In the genomic region with DNA sequence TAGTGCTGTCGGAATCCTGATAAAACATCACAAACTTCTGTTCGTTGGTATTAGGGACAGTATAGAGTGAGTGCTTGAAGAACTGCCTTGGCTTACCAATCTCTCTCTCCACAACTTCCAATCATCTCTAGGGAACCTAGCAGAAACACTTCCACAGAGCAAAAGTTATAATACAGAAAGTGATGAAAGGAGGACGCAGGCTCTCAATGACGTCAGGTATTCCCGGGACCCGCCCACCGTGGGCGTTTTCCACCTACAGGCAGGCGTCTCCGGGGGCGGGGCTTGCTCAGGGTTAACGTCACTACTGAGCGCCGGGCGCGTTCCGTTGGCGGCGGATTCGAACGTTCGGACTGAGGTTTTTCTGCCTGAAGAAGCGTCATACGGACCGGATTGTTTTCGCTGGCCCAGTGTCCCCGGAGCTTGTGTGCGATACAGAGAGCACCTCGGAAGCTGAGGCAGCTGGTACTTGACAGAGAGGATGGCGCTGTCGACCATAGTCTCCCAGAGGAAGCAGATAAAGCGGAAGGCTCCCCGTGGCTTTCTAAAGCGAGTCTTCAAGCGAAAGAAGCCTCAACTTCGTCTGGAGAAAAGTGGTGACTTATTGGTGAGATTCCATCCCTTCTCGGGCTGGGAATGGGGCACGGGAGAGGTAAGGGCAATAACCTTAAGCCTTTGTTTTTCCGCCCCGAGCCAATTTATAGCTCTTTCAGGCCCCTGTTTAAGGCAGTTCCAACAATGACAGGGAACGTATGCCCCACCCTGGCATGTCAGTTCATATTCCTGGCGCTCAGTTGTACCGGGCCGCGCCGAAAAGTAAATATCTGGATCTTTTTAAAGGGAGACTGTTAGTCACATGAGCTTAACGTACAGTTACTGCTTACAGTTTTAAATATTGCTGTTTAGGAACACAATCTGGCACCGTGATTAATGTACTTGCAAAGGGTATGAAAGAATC, we compare ENCODE assay signal across 1 cellular context.
TF ChIP-seq lines count a peak whose summit lies in the region.

CENPW (plus strand) TSS at position 320 of the 955 bp plus-strand sequence; CDS start at position 479, 159 bp downstream.

TF ChIP-seq in GM12878, 131 proteins besides CTCF, POLR2A, EP300 and RAD21 (continued from another document and continues in another):
- TF ChIP-seq, protein P1, sequence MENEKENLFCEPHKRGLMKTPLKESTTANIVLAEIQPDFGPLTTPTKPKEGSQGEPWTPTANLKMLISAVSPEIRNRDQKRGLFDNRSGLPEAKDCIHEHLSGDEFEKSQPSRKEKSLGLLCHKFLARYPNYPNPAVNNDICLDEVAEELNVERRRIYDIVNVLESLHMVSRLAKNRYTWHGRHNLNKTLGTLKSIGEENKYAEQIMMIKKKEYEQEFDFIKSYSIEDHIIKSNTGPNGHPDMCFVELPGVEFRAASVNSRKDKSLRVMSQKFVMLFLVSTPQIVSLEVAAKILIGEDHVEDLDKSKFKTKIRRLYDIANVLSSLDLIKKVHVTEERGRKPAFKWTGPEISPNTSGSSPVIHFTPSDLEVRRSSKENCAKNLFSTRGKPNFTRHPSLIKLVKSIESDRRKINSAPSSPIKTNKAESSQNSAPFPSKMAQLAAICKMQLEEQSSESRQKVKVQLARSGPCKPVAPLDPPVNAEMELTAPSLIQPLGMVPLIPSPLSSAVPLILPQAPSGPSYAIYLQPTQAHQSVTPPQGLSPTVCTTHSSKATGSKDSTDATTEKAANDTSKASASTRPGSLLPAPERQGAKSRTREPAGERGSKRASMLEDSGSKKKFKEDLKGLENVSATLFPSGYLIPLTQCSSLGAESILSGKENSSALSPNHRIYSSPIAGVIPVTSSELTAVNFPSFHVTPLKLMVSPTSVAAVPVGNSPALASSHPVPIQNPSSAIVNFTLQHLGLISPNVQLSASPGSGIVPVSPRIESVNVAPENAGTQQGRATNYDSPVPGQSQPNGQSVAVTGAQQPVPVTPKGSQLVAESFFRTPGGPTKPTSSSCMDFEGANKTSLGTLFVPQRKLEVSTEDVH (IDR thresholded peaks at IDR 0.05; ENCODE audit: low read depth, partially characterized antibody) = peak; percentile 43
- TF ChIP-seq SKIL (IDR thresholded peaks at IDR 0.05; ENCODE audit: low read depth, poor library complexity, severe bottlenecking) (no peak), RELB (IDR thresholded peaks at IDR 0.05; ENCODE audit: low read depth) (peak; percentile 94), HDGF (IDR thresholded peaks at IDR 0.05) (no peak), EGR1 (IDR thresholded peaks at IDR 0.05; ENCODE audit: borderline replicate concordance in 1 of 2, low read depth in 2 of 2, low read length in 2 of 2) (peak in 1 of 2 experiments; percentile 96; a peak in 2 of 3 replicates), ZZZ3 (IDR thresholded peaks at IDR 0.05; ENCODE audit: control insufficient read depth, insufficient read length, low read depth) (no peak), ATF7 (IDR thresholded peaks at IDR 0.05; ENCODE audit: low read depth) (peak; percentile 97), JUND (IDR thresholded peaks at IDR 0.05; ENCODE audit: low read depth, low read length) (no peak), LARP7 (IDR thresholded peaks at IDR 0.05) (no peak; the same call in 1 of the 2 replicates), GATAD2B (conservative IDR thresholded peaks at IDR 0.05; ENCODE audit: low read depth) (0 out of 2 replicates have a peak, but pooled peaks have one; percentile 45), CREB1 (IDR thresholded peaks at IDR 0.05; ENCODE audit: low read depth) (peak; percentile 100), E2F4 (IDR thresholded peaks at IDR 0.05; ENCODE audit: low read depth, low read length) (peak; percentile 99), CEBPB (IDR thresholded peaks at IDR 0.05; ENCODE audit: borderline replicate concordance in 1 of 2, low read depth in 2 of 2, low read length in 2 of 2) (no peak), PML (IDR thresholded peaks at IDR 0.05; ENCODE audit: low read length) (no peak), ZBED1 (IDR thresholded peaks at IDR 0.05; ENCODE audit: borderline replicate concordance) (no peak), RUNX3 (IDR thresholded peaks at IDR 0.05; ENCODE audit: low read length) (peak; percentile 74), DPF2 (IDR thresholded peaks at IDR 0.05) (no peak), MXI1 (IDR thresholded peaks at IDR 0.05; ENCODE audit: low read depth, low read length) (peak; percentile 82), KLF5 (IDR thresholded peaks at IDR 0.05; ENCODE audit: partially characterized antibody) (no peak), ETV6 (conservative IDR thresholded peaks at IDR 0.05 in 1 of 2, IDR thresholded peaks at IDR 0.05 in 1 of 2; ENCODE audit: borderline replicate concordance in 1 of 2, low read depth in 1 of 2) (peak in 1 of 2 experiments; percentile 39; a peak in 1 of 4 replicates), TAF1 (IDR thresholded peaks at IDR 0.05; ENCODE audit: borderline replicate concordance, low read depth, low read length) (peak; percentile 51; the same call in 1 of the 2 replicates), SMAD5 (IDR thresholded peaks at IDR 0.05; ENCODE audit: low read depth) (no peak), ATF2 (IDR thresholded peaks at IDR 0.05; ENCODE audit: low read length) (peak; percentile 73), USF1 (IDR thresholded peaks at IDR 0.05; ENCODE audit: borderline replicate concordance, extremely low read length, insufficient read depth, low read depth, low read length) (no peak), ZNF24 (IDR thresholded peaks at IDR 0.05) (no peak), ELK1 (IDR thresholded peaks at IDR 0.05; ENCODE audit: low read depth, low read length) (no peak), BHLHE40 (IDR thresholded peaks at IDR 0.05; ENCODE audit: borderline replicate concordance in 1 of 2, low read depth in 2 of 2, low read length in 1 of 2) (peak; percentile 20 to 27; a peak in 1 of 4 replicates), SIN3A (IDR thresholded peaks at IDR 0.05; ENCODE audit: low read depth, low read length) (peak; percentile 100), RFX5 (IDR thresholded peaks at IDR 0.05; ENCODE audit: low read depth, low read length) (no peak), MYC (IDR thresholded peaks at IDR 0.05; ENCODE audit: insufficient read depth, insufficient read length, insufficient replicate concordance, low read length, severe bottlenecking) (no peak), NBN (IDR thresholded peaks at IDR 0.05) (peak; percentile 92), HDAC2 (IDR thresholded peaks at IDR 0.05) (peak; percentile 90; the same call in 1 of the 2 replicates), CBX5 (IDR thresholded peaks at IDR 0.05; ENCODE audit: low read depth) (peak; percentile 38; the same call in 1 of the 2 replicates), MLLT1 (IDR thresholded peaks at IDR 0.05) (peak; percentile 43; the same call in 1 of the 2 replicates), RELA (IDR thresholded peaks at IDR 0.05; ENCODE audit: borderline replicate concordance, partially characterized antibody) (peak; percentile 34), RAD51 (IDR thresholded peaks at IDR 0.05) (no peak), STAT1 (conservative IDR thresholded peaks at IDR 0.05) (no peak), CREM (IDR thresholded peaks at IDR 0.05; ENCODE audit: low read depth) (peak; percentile 100), JUNB (IDR thresholded peaks at IDR 0.05) (no peak), NFYA (IDR thresholded peaks at IDR 0.05; ENCODE audit: borderline replicate concordance, low read depth, low read length) (no peak), IKZF1 (conservative IDR thresholded peaks at IDR 0.05) (peak; percentile 37; the same call in 1 of the 2 replicates)
- TF ChIP-seq, protein P2, sequence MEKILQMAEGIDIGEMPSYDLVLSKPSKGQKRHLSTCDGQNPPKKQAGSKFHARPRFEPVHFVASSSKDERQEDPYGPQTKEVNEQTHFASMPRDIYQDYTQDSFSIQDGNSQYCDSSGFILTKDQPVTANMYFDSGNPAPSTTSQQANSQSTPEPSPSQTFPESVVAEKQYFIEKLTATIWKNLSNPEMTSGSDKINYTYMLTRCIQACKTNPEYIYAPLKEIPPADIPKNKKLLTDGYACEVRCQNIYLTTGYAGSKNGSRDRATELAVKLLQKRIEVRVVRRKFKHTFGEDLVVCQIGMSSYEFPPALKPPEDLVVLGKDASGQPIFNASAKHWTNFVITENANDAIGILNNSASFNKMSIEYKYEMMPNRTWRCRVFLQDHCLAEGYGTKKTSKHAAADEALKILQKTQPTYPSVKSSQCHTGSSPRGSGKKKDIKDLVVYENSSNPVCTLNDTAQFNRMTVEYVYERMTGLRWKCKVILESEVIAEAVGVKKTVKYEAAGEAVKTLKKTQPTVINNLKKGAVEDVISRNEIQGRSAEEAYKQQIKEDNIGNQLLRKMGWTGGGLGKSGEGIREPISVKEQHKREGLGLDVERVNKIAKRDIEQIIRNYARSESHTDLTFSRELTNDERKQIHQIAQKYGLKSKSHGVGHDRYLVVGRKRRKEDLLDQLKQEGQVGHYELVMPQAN (conservative IDR thresholded peaks at IDR 0.05) = peak; percentile 99
- TF ChIP-seq, protein P3, sequence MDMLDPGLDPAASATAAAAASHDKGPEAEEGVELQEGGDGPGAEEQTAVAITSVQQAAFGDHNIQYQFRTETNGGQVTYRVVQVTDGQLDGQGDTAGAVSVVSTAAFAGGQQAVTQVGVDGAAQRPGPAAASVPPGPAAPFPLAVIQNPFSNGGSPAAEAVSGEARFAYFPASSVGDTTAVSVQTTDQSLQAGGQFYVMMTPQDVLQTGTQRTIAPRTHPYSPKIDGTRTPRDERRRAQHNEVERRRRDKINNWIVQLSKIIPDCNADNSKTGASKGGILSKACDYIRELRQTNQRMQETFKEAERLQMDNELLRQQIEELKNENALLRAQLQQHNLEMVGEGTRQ (IDR thresholded peaks at IDR 0.05; ENCODE audit: borderline replicate concordance, low read depth, low read length) = no peak
